Comparison of ENCODE assay signal across 10 cellular contexts in genomic region chr15:56759450-56759845, GRCh38. TPM values are rescaled to one million over a fixed set of nuclear protein-coding genes. Genes with fewer than 3 reads are reported as not detected.
DNase-seq lines count a peak whose midpoint lies in the region; ATAC-seq, FAIRE-seq and TF ChIP-seq lines count a peak whose summit lies in the region.
"Had no signal": no experiment of that assay in that cellular context is flagged by ENCODE, and none has a peak within 500 bp of the region (broad histone marks: within the 10 kb centered on the region; RNA-seq: fewer than 3 reads in every experiment).

No MANE protein-coding gene starts in this region.

- ATAC-seq in GM18502 (IDR thresholded peaks at IDR 0.05; ENCODE audit: poor library complexity, unreplicated experiment) (no peak), HG03521 (IDR thresholded peaks at IDR 0.05; ENCODE audit: unreplicated experiment) (no peak)

- TF ChIP-seq CTCF in AG10803 (conservative IDR thresholded peaks at IDR 0.05; ENCODE audit: low read length): no peak
- no peak for TF ChIP-seq CTCF in bronchial epithelial cell (IDR thresholded peaks at IDR 0.05; ENCODE audit: insufficient read depth, low read length, severe bottlenecking)

- no peak for FAIRE-seq in bronchial epithelial cell (lab: Jason Lieb, UNC)
- FAIRE-seq: endothelial cell of umbilical vein had no signal

- DNase-seq in AG10803 (ENCODE audit: low read depth) (peak; percentile 98), M059J (ENCODE audit: low read depth) (peak; percentile 98), bronchial epithelial cell (ENCODE audit: low read depth) (peak; percentile 85), myocyte (ENCODE audit: low read depth) (peak; percentile 91), DMS153 treated with DMSO at 0.1 percent for 48 hours (lab: John Stamatoyannopoulos, UW; ENCODE audit: unreplicated experiment) (no peak), cerebellar cortex (ENCODE audit: low spot score) (no peak)
- DNase-seq: KG1 had no signal

- H3K4me3 ChIP-seq in AG10803 (ENCODE audit: low read length) (peak overlapping the region; percentile 25), bronchial epithelial cell (ENCODE audit: low read depth, low read length) (no peak overlapping the region)

- H3K27me3 ChIP-seq in bronchial epithelial cell (ENCODE audit: control insufficient read depth, insufficient read depth, low read length): no peaks in the 10 kb centered on the region

- no peaks in the 10 kb centered on the region for H3K36me3 ChIP-seq in bronchial epithelial cell (ENCODE audit: control insufficient read depth, insufficient read depth, low read length)

RNA-seq across cellular contexts. Expression of gene ZNF280D, which starts 26.1 kb away (rescaled TPM):
- 14.4 and 15.3 TPM in 2 replicates for total RNA-seq in M059J (2014; rRNA removed; shearing (Covaris generic))
- total RNA-seq in bronchial epithelial cell (8.7 and 9.5 TPM in 2 replicates), myocyte (47.6 and 49.8 TPM in 2 replicates)
- polyA plus RNA-seq in myocyte (2012): 5.6 TPM

Comparison
In these comparisons a context has a peak if more than half of its experiments do, and no peak if none do; other contexts are left out.
1. DNase-seq: peak in AG10803 (single experiment), M059J (single experiment), bronchial epithelial cell (single experiment) and myocyte (single experiment); none in DMS153 treated with DMSO at 0.1 percent for 48 hours (single experiment) and cerebellar cortex (single experiment).